Comparison of ENCODE assay signal across 9 cellular contexts in the genomic region with DNA sequence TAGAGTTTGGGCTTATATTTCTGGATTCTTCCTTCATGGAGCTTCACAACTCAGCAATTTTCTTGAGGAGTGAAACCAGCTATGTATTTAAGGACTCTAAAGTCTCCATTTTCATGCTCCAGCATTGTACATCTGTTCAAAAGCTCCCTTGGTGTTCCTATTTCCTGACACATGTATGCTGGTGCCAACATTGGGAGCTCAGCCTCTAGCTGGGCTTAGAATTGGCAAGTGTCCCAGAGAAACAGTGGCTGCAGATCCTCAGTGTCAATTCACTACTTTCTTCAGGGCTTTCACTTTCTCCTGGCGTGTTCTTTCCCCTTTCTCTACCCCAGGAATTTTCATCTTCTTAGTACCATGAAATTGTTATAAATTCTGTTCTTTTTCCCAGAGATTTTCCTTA.
DNase-seq lines count a peak whose midpoint lies in the region; ATAC-seq and TF ChIP-seq lines count a peak whose summit lies in the region.
"Had no signal": no experiment of that assay in that cellular context is flagged by ENCODE, and none has a peak within 500 bp of the region (broad histone marks: within the 10 kb centered on the region; RNA-seq: fewer than 3 reads in every experiment).

No MANE protein-coding gene starts in this region.

- H3K36me3 ChIP-seq in sigmoid colon (no peaks in the 10 kb centered on the region), ascending aorta (no peaks in the 10 kb centered on the region)
- H3K36me3 ChIP-seq: brain microvascular endothelial cell had no signal

- no peak for TF ChIP-seq EP300 in sigmoid colon (IDR thresholded peaks at IDR 0.05)

- H3K27me3 ChIP-seq in sigmoid colon (no peaks in the 10 kb centered on the region), ascending aorta (no peaks in the 10 kb centered on the region)
- H3K27me3 ChIP-seq: brain microvascular endothelial cell had no signal

- H3K36me3 Mint-ChIP-seq in activated naive CD4-positive, alpha-beta T cell treated with anti-CD3 and anti-CD28 coated beads, Interleukin-2, amount 10 ng/mL, durations not matched to agents 7 days and 5 days = no peaks in the 10 kb centered on the region

- H3K9me3 ChIP-seq in sigmoid colon = no peaks in the 10 kb centered on the region
- H3K9me3 ChIP-seq in ascending aorta = no peaks in the 10 kb centered on the region

- no peaks in the 10 kb centered on the region for H3K9me3 Mint-ChIP-seq in activated naive CD4-positive, alpha-beta T cell treated with anti-CD3 and anti-CD28 coated beads, Interleukin-2, amount 10 ng/mL, durations not matched to agents 7 days and 5 days

- H3K4me3 Mint-ChIP-seq in activated naive CD4-positive, alpha-beta T cell treated with anti-CD3 and anti-CD28 coated beads, Interleukin-2, amount 10 ng/mL, durations not matched to agents 7 days and 5 days = no peak overlapping the region

- no peak overlapping the region for H3K27ac Mint-ChIP-seq in activated naive CD4-positive, alpha-beta T cell treated with anti-CD3 and anti-CD28 coated beads, Interleukin-2, amount 10 ng/mL, durations not matched to agents 7 days and 5 days

- DNase-seq in HT1080 (ENCODE audit: low read depth) (peak; percentile 37), RPMI7951 (ENCODE audit: low read depth) (peak; percentile 74), foreskin melanocyte (peak; percentile 11), sigmoid colon (peak; percentile 87), ascending aorta (ENCODE audit: low spot score in 2 of 2) (no peak)
- DNase-seq in activated naive CD4-positive, alpha-beta T cell treated with anti-CD3 and anti-CD28 coated beads, Interleukin-2, amount 10 ng/mL, durations not matched to agents 7 days and 5 days = no peak
- DNase-seq: brain microvascular endothelial cell had no signal

- 3 to 8% methylated on average over 1 of the region's 1 CpG for WGBS in sigmoid colon, 2 donors

- H3K27ac ChIP-seq in sigmoid colon (peak overlapping the region in 3 of 4 donors; percentile 58 to 70 (median 60)), ascending aorta (no peak overlapping the region)
- H3K27ac ChIP-seq: brain microvascular endothelial cell had no signal

- TF ChIP-seq CTCF in sigmoid colon (IDR thresholded peaks at IDR 0.05) (no peak), ascending aorta (IDR thresholded peaks at IDR 0.05) (no peak)

- intact Hi-C loops in sigmoid colon (cut with DNase I) = loop anchor here (2.0 kb wide), 2 partner anchors 21 to 45 kb away; a partner anchor contains a TSS
- intact Hi-C loops in ascending aorta (cut with DNase I) = loop anchor here (2.0 kb wide), 1 partner anchor 71 kb away; no protein-coding TSS in a partner anchor

- H3K4me3 ChIP-seq in sigmoid colon (peak overlapping the region in 1 of 4 donors; percentile 5), ascending aorta (no peak overlapping the region)

- H3K4me1 ChIP-seq in sigmoid colon (peaks cover 0 to 14% (median 5%) of the 10 kb centered on the region in 4 donors), ascending aorta (peaks cover 0 to 11% of the 10 kb centered on the region in 2 donors)

- H3K27me3 Mint-ChIP-seq in activated naive CD4-positive, alpha-beta T cell treated with anti-CD3 and anti-CD28 coated beads, Interleukin-2, amount 10 ng/mL, durations not matched to agents 7 days and 5 days = peaks cover 58% of the 10 kb centered on the region

- TF ChIP-seq POLR2A in sigmoid colon (IDR thresholded peaks at IDR 0.05) = no peak

- peaks cover 2% of the 10 kb centered on the region for H3K4me1 Mint-ChIP-seq in activated naive CD4-positive, alpha-beta T cell treated with anti-CD3 and anti-CD28 coated beads, Interleukin-2, amount 10 ng/mL, durations not matched to agents 7 days and 5 days

- ATAC-seq in GM21786 (IDR thresholded peaks at IDR 0.05; ENCODE audit: unreplicated experiment) = no peak
- ATAC-seq in GM18870 (IDR thresholded peaks at IDR 0.05; ENCODE audit: unreplicated experiment) = no peak

- CTCF ChIA-PET in activated naive CD4-positive, alpha-beta T cell treated with anti-CD3 and anti-CD28 coated beads, Interleukin-2, amount 10 ng/mL, durations not matched to agents 7 days and 5 days (lab: Charles Lee) = interaction anchor here (0.5 to 2.6 kb wide), 7 partner anchors 7 to 1483 kb away, joined by 3 to 18 read pairs (median 4); no protein-coding TSS in a partner anchor

Comparison
In these comparisons a context has a peak if more than half of its experiments do, and no peak if none do; other contexts are left out.
1. DNase-seq: peak in HT1080 (single experiment), RPMI7951 (single experiment), foreskin melanocyte (single experiment) and sigmoid colon (single experiment); none in ascending aorta (0 of 2) and activated naive CD4-positive, alpha-beta T cell treated with anti-CD3 and anti-CD28 coated beads, Interleukin-2, amount 10 ng/mL, durations not matched to agents 7 days and 5 days (single experiment).
2. H3K27ac ChIP-seq: peak in sigmoid colon (3 of 4); none in ascending aorta (0 of 2).